In the genomic region with DNA sequence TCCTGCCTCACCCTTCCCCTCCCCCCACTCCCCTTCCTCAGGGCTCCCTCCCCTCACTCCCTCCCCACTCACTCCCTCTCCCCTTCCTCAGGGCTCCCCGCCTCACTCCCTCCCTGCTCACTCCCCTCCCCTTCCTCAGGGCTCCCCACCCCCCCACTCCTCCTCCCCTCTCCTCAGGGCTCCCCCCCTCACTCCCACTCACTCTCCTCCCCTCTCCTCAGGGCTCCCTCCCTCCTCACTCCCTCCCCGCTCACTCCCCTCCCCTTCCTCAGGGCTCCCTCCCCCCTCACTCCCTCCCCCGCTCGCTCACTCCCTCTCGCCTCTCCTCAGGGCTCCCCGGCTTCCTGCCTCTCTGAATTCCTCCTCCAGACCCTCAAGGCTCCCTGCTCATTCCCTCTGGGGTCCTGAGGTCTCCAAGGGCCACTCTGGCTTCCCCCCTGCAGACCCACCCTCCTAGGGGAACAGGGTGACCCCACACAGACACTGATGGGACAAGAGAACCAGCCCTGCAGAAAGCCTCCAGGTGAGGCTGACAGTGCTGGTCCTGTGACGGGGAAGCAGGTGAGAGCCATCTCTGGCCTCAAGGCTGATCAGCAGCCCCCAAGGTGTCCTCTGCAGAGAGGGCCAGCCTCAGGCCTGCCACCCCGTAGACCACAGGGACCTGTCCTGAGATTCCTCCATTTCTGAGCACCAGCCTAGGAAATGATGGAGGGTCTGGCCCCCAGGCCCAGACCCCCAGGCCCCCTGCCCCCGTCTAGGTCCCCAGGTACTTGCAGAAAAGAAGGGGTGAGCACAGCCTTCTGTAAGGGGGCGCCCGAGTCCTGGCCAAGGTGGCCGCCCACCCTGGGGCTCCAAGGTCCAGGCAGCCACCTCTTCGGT, we compare ENCODE assay signal across 8 cellular contexts. TPM values are rescaled to one million over a fixed set of nuclear protein-coding genes. Genes with fewer than 3 reads are reported as not detected.
DNase-seq lines count a peak whose midpoint lies in the region; ATAC-seq and TF ChIP-seq lines count a peak whose summit lies in the region.

No MANE protein-coding gene starts in this region.

- no peaks in the 10 kb centered on the region for H3K27me3 ChIP-seq in upper lobe of left lung

- H3K4me3 Mint-ChIP-seq in IgD-negative memory B cell (no peak overlapping the region), T-helper 17 cell (peak overlapping the region; percentile 59), memory B cell (peak overlapping the region; percentile 71)

- ATAC-seq in T-helper 17 cell (no peak), memory B cell (ENCODE audit: low read depth) (no peak), upper lobe of left lung (ENCODE audit: low FRiP score in 2 of 2) (no peak)

- H3K27me3 Mint-ChIP-seq in IgD-negative memory B cell (no peaks in the 10 kb centered on the region), T-helper 17 cell (no peaks in the 10 kb centered on the region), memory B cell (no peaks in the 10 kb centered on the region)

- H3K4me3 ChIP-seq in upper lobe of left lung (no peak overlapping the region), foreskin fibroblast (ENCODE audit: low read depth in 1 of 2, low read length in 2 of 2) (no peak overlapping the region)

- H3K36me3 ChIP-seq in upper lobe of left lung: no peaks in the 10 kb centered on the region

- H3K4me1 Mint-ChIP-seq in IgD-negative memory B cell (peaks cover 7 to 17% (median 14%) of the 10 kb centered on the region in 3 donors), T-helper 17 cell (peaks cover 28% of the 10 kb centered on the region), memory B cell (peaks cover 28% of the 10 kb centered on the region)

- H3K4me1 ChIP-seq in upper lobe of left lung: peaks cover 28 to 43% (median 39%) of the 10 kb centered on the region in 4 donors

- WGBS in upper lobe of left lung, 2 donors: 32 to 82% methylated on average over 4 to 8 of the region's 13 CpGs

- TF ChIP-seq CTCF in upper lobe of left lung (IDR thresholded peaks at IDR 0.05) (no peak), foreskin fibroblast (IDR thresholded peaks at IDR 0.05; ENCODE audit: low read depth, low read length) (no peak)

- peak overlapping the region in 2 of 3 donors; percentile 78 to 87 for H3K27ac Mint-ChIP-seq in IgD-negative memory B cell
- H3K27ac Mint-ChIP-seq in T-helper 17 cell: peak overlapping the region; percentile 97
- H3K27ac Mint-ChIP-seq in memory B cell: peak overlapping the region; percentile 95

- H3K9me3 ChIP-seq in T-helper 17 cell (ENCODE audit: control insufficient read depth, low read length, poor library complexity, severe bottlenecking) (no peaks in the 10 kb centered on the region), upper lobe of left lung (no peaks in the 10 kb centered on the region)

- H3K9me3 Mint-ChIP-seq in IgD-negative memory B cell (no peaks in the 10 kb centered on the region), memory B cell (no peaks in the 10 kb centered on the region)

- TF ChIP-seq EP300 in upper lobe of left lung (IDR thresholded peaks at IDR 0.05): no peak

- peak; percentile 99 for DNase-seq in CMK (ENCODE audit: low read depth)
- no peak for DNase-seq in T-helper 17 cell
- DNase-seq in memory B cell (ENCODE audit: low spot score in 2 of 2): no peak
- DNase-seq in upper lobe of left lung: no peak
- DNase-seq in foreskin fibroblast: no peak
- DNase-seq in glomerular visceral epithelial cell (ENCODE audit: extremely low spot score): no peak
- no peak for DNase-seq in NCI-H774 (lab: John Stamatoyannopoulos, UW)

- H3K36me3 Mint-ChIP-seq in IgD-negative memory B cell (no peaks in the 10 kb centered on the region), T-helper 17 cell (ENCODE audit: low read depth) (no peaks in the 10 kb centered on the region), memory B cell (no peaks in the 10 kb centered on the region)

- H3K27ac ChIP-seq in upper lobe of left lung: peak overlapping the region in 1 of 4 donors; percentile 23

- no peak for TF ChIP-seq POLR2A in upper lobe of left lung (IDR thresholded peaks at IDR 0.05)

RNA-seq across cellular contexts. Expression of gene PWWP2B, which starts 47.2 kb away (rescaled TPM):
- 9.0 TPM for polyA plus RNA-seq in IgD-negative memory B cell
- 10 to 100 TPM; 15.7 to 16.7 TPM for total RNA-seq in T-helper 17 cell
- total RNA-seq in upper lobe of left lung: 10 to 100 TPM; 20.2 to 54.4 (median 32.9) TPM

Comparison
In these comparisons a context has a peak if more than half of its experiments do, and no peak if none do; other contexts are left out.
1. H3K4me3 Mint-ChIP-seq: peak in T-helper 17 cell (single experiment) and memory B cell (single experiment); none in IgD-negative memory B cell (0 of 4).
2. Peak in every context shown above with its lines, with median percentiles within 50 percentile points of each other: H3K27ac Mint-ChIP-seq.